16 cellular contexts compared by ENCODE assay signal in the genomic region with DNA sequence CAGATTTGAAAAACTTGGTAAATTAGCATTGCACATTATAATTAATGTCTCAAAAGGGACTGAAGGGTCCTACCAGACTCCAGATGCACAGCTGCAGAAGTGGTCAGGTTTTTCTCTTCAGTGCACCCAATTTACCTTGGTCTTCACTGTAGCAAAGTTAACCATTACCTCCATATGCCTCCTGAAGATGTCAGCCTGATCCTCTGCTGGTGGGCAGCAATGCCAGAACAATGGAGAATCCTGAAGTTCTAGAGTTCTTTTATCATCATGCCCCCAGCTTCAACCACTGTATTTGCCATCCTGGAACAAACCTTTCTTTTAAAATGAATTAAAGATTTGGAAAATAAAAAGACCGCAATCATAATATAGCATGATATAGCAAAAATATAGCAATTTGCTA.
DNase-seq lines count a peak whose midpoint lies in the region; ATAC-seq lines count a peak whose summit lies in the region.
"Had no signal": no experiment of that assay in that cellular context is flagged by ENCODE, and none has a peak within 500 bp of the region (broad histone marks: within the 10 kb centered on the region; RNA-seq: fewer than 3 reads in every experiment).

No MANE protein-coding gene starts in this region.

- H3K4me2 ChIP-seq in BLaER1 treated with 17β-estradiol and CSF1 and Interleukin-3, amounts not matched to agents 10 nM and 100 nM: peak overlapping the region in 6 of 11 experiments; percentile 4 to 55 (median 32); a peak in 8 of 22 replicates

- H3K9ac ChIP-seq in BLaER1 treated with 17β-estradiol and CSF1 and Interleukin-3, amounts not matched to agents 10 nM and 100 nM: no peak overlapping the region

- H3K4me3 ChIP-seq in BLaER1 treated with 17β-estradiol and CSF1 and Interleukin-3, amounts not matched to agents 10 nM and 100 nM: no peak overlapping the region

- no peaks in the 10 kb centered on the region for H3K36me3 ChIP-seq in BLaER1 treated with 17β-estradiol and CSF1 and Interleukin-3, amounts not matched to agents 10 nM and 100 nM

- H3K9me3 ChIP-seq in BLaER1 treated with 17β-estradiol and CSF1 and Interleukin-3, amounts not matched to agents 10 nM and 100 nM (replicated peaks in 1 of 11): no peaks in the 10 kb centered on the region
- H3K9me3 ChIP-seq: Caco-2 had no signal

- no peaks in the 10 kb centered on the region for H3K27me3 ChIP-seq in BLaER1 treated with 17β-estradiol and CSF1 and Interleukin-3, amounts not matched to agents 10 nM and 100 nM

- H3K27ac ChIP-seq in BLaER1 treated with 17β-estradiol and CSF1 and Interleukin-3, amounts not matched to agents 10 nM and 100 nM: no peak overlapping the region
- H3K27ac ChIP-seq: HL-60 had no signal

- peak; percentile 77 for DNase-seq in NCI-H748 (lab: John Stamatoyannopoulos, UW; ENCODE audit: unreplicated experiment)
- no peak for DNase-seq in NCI-H748 treated with DMSO at 0.1 percent for 48 hours (lab: John Stamatoyannopoulos, UW)
- peak; percentile 73 for DNase-seq in COR-L47 (lab: John Stamatoyannopoulos, UW)
- peak; percentile 60 for DNase-seq in SHP77 treated with DMSO at 0.1 percent for 48 hours (lab: John Stamatoyannopoulos, UW)
- DNase-seq: ACHN; Caco-2; CD8-positive, alpha-beta T cell; GOT3; H7; HFFc6; KBM-7 had no signal

- ATAC-seq in GM18861 (IDR thresholded peaks at IDR 0.05; ENCODE audit: unreplicated experiment) (no peak), GM19397 (IDR thresholded peaks at IDR 0.05; ENCODE audit: unreplicated experiment) (no peak)
- ATAC-seq: CD8-positive, alpha-beta T cell; HCT116 had no signal

- no peaks in the 10 kb centered on the region for H4K20me1 ChIP-seq in BLaER1 treated with 17β-estradiol and CSF1 and Interleukin-3, amounts not matched to agents 10 nM and 100 nM

- H3K4me1 ChIP-seq in BLaER1 treated with 17β-estradiol and CSF1 and Interleukin-3, amounts not matched to agents 10 nM and 100 nM: peaks cover 0 to 10% (median 8%) of the 10 kb centered on the region in 10 experiments; a peak in 10 of 20 replicates
